ENCODE assay signal across 17 cellular contexts in genomic region chr12:42735869-42736361, GRCh38.
DNase-seq lines count a peak whose midpoint lies in the region; ATAC-seq, FAIRE-seq and TF ChIP-seq lines count a peak whose summit lies in the region.
"Had no signal": no experiment of that assay in that cellular context is flagged by ENCODE, and none has a peak within 500 bp of the region (broad histone marks: within the 10 kb centered on the region; RNA-seq: fewer than 3 reads in every experiment).

No MANE protein-coding gene starts in this region.

- 15% methylated on average over 11 of the region's 11 CpGs for WGBS in prostate gland

- H3K36me3 Mint-ChIP-seq in WTC11, result no peaks in the 10 kb centered on the region
- H3K36me3 Mint-ChIP-seq in immature natural killer cell, result no peaks in the 10 kb centered on the region
- no peaks in the 10 kb centered on the region for H3K36me3 Mint-ChIP-seq in activated naive CD4-positive, alpha-beta T cell treated with anti-CD3 and anti-CD28 coated beads for 36 hours (ENCODE audit: low read depth)

- H3K27ac ChIP-seq in left ventricle myocardium inferior (replicated peaks) (peak overlapping the region; percentile 81), prostate gland (no peak overlapping the region), kidney (ENCODE audit: low read depth in 2 of 2, low read length in 2 of 2) (no peak overlapping the region)
- H3K27ac ChIP-seq: brain microvascular endothelial cell, SJSA1, uterus had no signal

- H3K36me3 ChIP-seq in left ventricle myocardium inferior, result no peaks in the 10 kb centered on the region
- no peaks in the 10 kb centered on the region for H3K36me3 ChIP-seq in prostate gland
- H3K36me3 ChIP-seq in kidney (ENCODE audit: control insufficient read depth in 1 of 2, insufficient read depth in 2 of 2, low read length in 2 of 2), result no peaks in the 10 kb centered on the region
- H3K36me3 ChIP-seq: brain microvascular endothelial cell, SJSA1, uterus had no signal

- no peak for FAIRE-seq in kidney (lab: Jason Lieb, UNC)
- FAIRE-seq: GM12892 had no signal

- H3K4me3 ChIP-seq in left ventricle myocardium inferior, result peak overlapping the region; percentile 39
- no peak overlapping the region for H3K4me3 ChIP-seq in prostate gland
- H3K4me3 ChIP-seq in kidney (ENCODE audit: low read length in 2 of 2), result no peak overlapping the region
- H3K4me3 ChIP-seq: lung, SJSA1, uterus had no signal

- H3K27me3 ChIP-seq in left ventricle myocardium inferior (ENCODE audit: low read depth) (no peaks in the 10 kb centered on the region), prostate gland (replicated peaks; ENCODE audit: insufficient read depth) (no peaks in the 10 kb centered on the region)
- H3K27me3 ChIP-seq: brain microvascular endothelial cell, SJSA1, uterus had no signal

- ATAC-seq in WTC11 (peak; percentile 39; the same call in 1 of the 2 replicates), HG03196 (IDR thresholded peaks at IDR 0.05; ENCODE audit: unreplicated experiment) (no peak)

- H3K4me1 Mint-ChIP-seq in WTC11, result peaks cover 14% of the 10 kb centered on the region
- H3K4me1 Mint-ChIP-seq in immature natural killer cell, result no peaks in the 10 kb centered on the region
- H3K4me1 Mint-ChIP-seq in activated naive CD4-positive, alpha-beta T cell treated with anti-CD3 and anti-CD28 coated beads for 36 hours (ENCODE audit: low read depth), result no peaks in the 10 kb centered on the region
- H3K4me1 Mint-ChIP-seq: B cell had no signal

- H3K27ac Mint-ChIP-seq in WTC11 (no peak overlapping the region), immature natural killer cell (no peak overlapping the region)
- no peak overlapping the region for H3K27ac Mint-ChIP-seq in activated naive CD4-positive, alpha-beta T cell treated with anti-CD3 and anti-CD28 coated beads for 36 hours
- H3K27ac Mint-ChIP-seq: B cell had no signal

- CTCF ChIA-PET in WTC11 (lab: Charles Lee), result interaction anchor here (0.5 kb wide), 1 partner anchor 252 kb away, joined by 4 read pairs; no protein-coding TSS in a partner anchor
- CTCF ChIA-PET in activated naive CD4-positive, alpha-beta T cell treated with anti-CD3 and anti-CD28 coated beads for 36 hours (lab: Charles Lee), result no interaction called here

- no peaks in the 10 kb centered on the region for H3K9me3 ChIP-seq in left ventricle myocardium inferior (replicated peaks)
- H3K9me3 ChIP-seq in prostate gland, result no peaks in the 10 kb centered on the region
- H3K9me3 ChIP-seq in kidney (ENCODE audit: control insufficient read depth in 1 of 2, low read length in 2 of 2), result no peaks in the 10 kb centered on the region
- H3K9me3 ChIP-seq: SJSA1, uterus had no signal

- intact Hi-C loops in left ventricle myocardium inferior (cut with micrococcal nuclease), result no loop called here
- intact Hi-C loops in prostate gland (cut with DNase I), result no loop called here
- intact Hi-C loops in kidney (cut with DNase I), result no loop called here
- intact Hi-C loops in activated naive CD4-positive, alpha-beta T cell treated with anti-CD3 and anti-CD28 coated beads for 36 hours (cut with micrococcal nuclease), result no loop called here

- peaks cover 38% of the 10 kb centered on the region for H3K4me1 ChIP-seq in left ventricle myocardium inferior
- H3K4me1 ChIP-seq in prostate gland (replicated peaks), result no peaks in the 10 kb centered on the region
- H3K4me1 ChIP-seq in kidney (ENCODE audit: control insufficient read depth in 1 of 2, insufficient read depth in 1 of 2, low read depth in 1 of 2, low read length in 2 of 2), result no peaks in the 10 kb centered on the region
- H3K4me1 ChIP-seq: uterus had no signal

- H3K9me3 Mint-ChIP-seq in WTC11 (no peaks in the 10 kb centered on the region), immature natural killer cell (peaks cover 0 to 10% (median 3%) of the 10 kb centered on the region in 6 donors)
- peaks cover 2% of the 10 kb centered on the region for H3K9me3 Mint-ChIP-seq in activated naive CD4-positive, alpha-beta T cell treated with anti-CD3 and anti-CD28 coated beads for 36 hours

- no peak overlapping the region for H3K9ac ChIP-seq in kidney (ENCODE audit: low read length in 2 of 2)

- H3K27me3 Mint-ChIP-seq in WTC11 (ENCODE audit: low read depth), result no peaks in the 10 kb centered on the region
- H3K27me3 Mint-ChIP-seq in immature natural killer cell (ENCODE audit: low read depth in 3 of 3), result peaks cover 0 to 2% (median 0%) of the 10 kb centered on the region in 3 donors
- no peaks in the 10 kb centered on the region for H3K27me3 Mint-ChIP-seq in activated naive CD4-positive, alpha-beta T cell treated with anti-CD3 and anti-CD28 coated beads for 36 hours (ENCODE audit: low read depth)
- H3K27me3 Mint-ChIP-seq: B cell had no signal

- H3K4me3 Mint-ChIP-seq in WTC11, result no peak overlapping the region
- H3K4me3 Mint-ChIP-seq in immature natural killer cell, result no peak overlapping the region
- H3K4me3 Mint-ChIP-seq in activated naive CD4-positive, alpha-beta T cell treated with anti-CD3 and anti-CD28 coated beads for 36 hours, result no peak overlapping the region
- H3K4me3 Mint-ChIP-seq: B cell had no signal

- DNase-seq in G401 (ENCODE audit: low spot score), result peak; percentile 30
- no peak for DNase-seq in WTC11 (ENCODE audit: low spot score)
- peak; percentile 67 for DNase-seq in left ventricle myocardium inferior
- peak; percentile 25 for DNase-seq in prostate gland (ENCODE audit: low spot score)
- no peak for DNase-seq in kidney
- DNase-seq in immature natural killer cell, result no peak
- DNase-seq in activated naive CD4-positive, alpha-beta T cell treated with anti-CD3 and anti-CD28 coated beads for 36 hours, result no peak
- DNase-seq: activated gamma-delta T cell; brain microvascular endothelial cell; NCI-H2029 treated with DMSO at 0.1 percent for 48 hours; stimulated activated CD4-positive, alpha-beta T cell treated with anti-CD3 and anti-CD28 coated beads, Interleukin-1b, Interleukin-23, amount 100 ng/mL, for 48 hours; uterus had no signal

- no peak for TF ChIP-seq CTCF in WTC11 (IDR thresholded peaks at IDR 0.05)
- no peak for TF ChIP-seq CTCF in left ventricle myocardium inferior (IDR thresholded peaks at IDR 0.05; ENCODE audit: borderline replicate concordance)
- TF ChIP-seq CTCF in prostate gland (IDR thresholded peaks at IDR 0.05), result no peak
- TF ChIP-seq CTCF in kidney (IDR thresholded peaks at IDR 0.05; ENCODE audit: borderline replicate concordance, extremely low read depth, insufficient read depth), result no peak

- POLR2A ChIA-PET in WTC11 (lab: Charles Lee), result no interaction called here

- TF ChIP-seq POLR2A in prostate gland (IDR thresholded peaks at IDR 0.05), result no peak

- in situ Hi-C loops in G401 (cut with HindIII; ENCODE audit: low sequenced_read_pairs), result no loop called here

TF ChIP-seq in WTC11, 78 proteins besides CTCF, POLR2A, EP300 and RAD21:
- TF ChIP-seq MXD4 (CRISPR knock-in tag; IDR thresholded peaks at IDR 0.05; ENCODE audit: borderline replicate concordance), result no peak
- no peak for TF ChIP-seq AR (CRISPR knock-in tag; IDR thresholded peaks at IDR 0.05)
- TF ChIP-seq TP53 (CRISPR knock-in tag; IDR thresholded peaks at IDR 0.05), result no peak
- TF ChIP-seq FOXJ3 (CRISPR knock-in tag; IDR thresholded peaks at IDR 0.05; ENCODE audit: borderline replicate concordance), result no peak
- TF ChIP-seq ZNF671 (CRISPR knock-in tag; IDR thresholded peaks at IDR 0.05), result no peak
- no peak for TF ChIP-seq ZMAT4 (CRISPR knock-in tag; IDR thresholded peaks at IDR 0.05)

Comparison
In these comparisons a context has a peak if more than half of its experiments do, and no peak if none do; other contexts are left out.
1. DNase-seq: peak in G401 (single experiment), left ventricle myocardium inferior (single experiment) and prostate gland (single experiment); none in WTC11 (single experiment), kidney (single experiment), immature natural killer cell (0 of 3) and activated naive CD4-positive, alpha-beta T cell treated with anti-CD3 and anti-CD28 coated beads for 36 hours (single experiment).